ENCODE assay signal across 21 cellular contexts in the genomic region with DNA sequence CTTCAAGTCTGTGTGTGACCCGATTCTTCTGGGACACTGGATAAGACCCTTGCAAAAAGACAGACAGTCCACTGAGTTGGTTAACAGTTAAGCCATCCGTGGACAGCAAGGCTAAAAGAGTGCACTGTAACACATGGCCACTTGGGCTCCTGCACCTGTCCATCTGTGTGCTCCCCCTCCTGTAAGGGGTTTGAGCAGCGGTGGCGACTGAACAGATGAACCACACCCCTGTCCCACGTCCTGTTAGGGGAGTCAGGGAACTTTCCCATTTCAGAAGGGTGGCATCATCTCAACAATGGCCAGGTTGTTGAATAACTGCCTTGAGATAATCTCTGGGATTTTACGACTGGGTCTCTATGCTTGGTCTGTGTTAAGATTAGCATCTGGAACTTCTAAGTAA.
DNase-seq lines count a peak whose midpoint lies in the region; ATAC-seq, FAIRE-seq and TF ChIP-seq lines count a peak whose summit lies in the region.
"Had no signal": no experiment of that assay in that cellular context is flagged by ENCODE, and none has a peak within 500 bp of the region (broad histone marks: within the 10 kb centered on the region; RNA-seq: fewer than 3 reads in every experiment).

No MANE protein-coding gene starts in this region.

- intact Hi-C loops in lower lobe of right lung (cut with DNase I) = no loop called here

- no peak overlapping the region for H3K4ac ChIP-seq in H1 (replicated peaks; ENCODE audit: insufficient read length, low read depth, low read length)

- no peak overlapping the region for H3K9ac ChIP-seq in H1 (replicated peaks in 1 of 4; ENCODE audit: extremely low read depth in 1 of 4, low read depth in 3 of 4, low read length in 3 of 4)
- H3K9ac ChIP-seq: BLaER1 treated with 17β-estradiol and CSF1 and Interleukin-3, amounts not matched to agents 10 nM and 100 nM had no signal

- H3K9me3 ChIP-seq in H1 (ENCODE audit: insufficient read depth in 2 of 2, low read depth in 1 of 2, low read length in 1 of 2) (peaks cover 0 to 9% of the 10 kb centered on the region in 2 experiments; a peak in 2 of 4 replicates), lower lobe of right lung (no peaks in the 10 kb centered on the region)
- H3K9me3 ChIP-seq: A549, Caco-2 had no signal

- H3K23ac ChIP-seq in H1 (ENCODE audit: insufficient read length) = no peak overlapping the region

- no peak overlapping the region for H3K4me3 ChIP-seq in H1 (ENCODE audit: extremely low read depth in 1 of 4, insufficient read depth in 2 of 4, low read depth in 3 of 4, low read length in 4 of 4)
- no peak overlapping the region for H3K4me3 ChIP-seq in lower lobe of right lung
- H3K4me3 ChIP-seq: A549; BLaER1 treated with 17β-estradiol and CSF1 and Interleukin-3, amounts not matched to agents 10 nM and 100 nM had no signal

- H3K56ac ChIP-seq in H1 (replicated peaks; ENCODE audit: insufficient read length, low read depth, low read length) = no peak overlapping the region

- H2AK5ac ChIP-seq in H1 (ENCODE audit: low read depth, low read length) = no peak overlapping the region

- no peak overlapping the region for H4K8ac ChIP-seq in H1 (ENCODE audit: extremely low read depth, insufficient read depth, low read length)

- no peaks in the 10 kb centered on the region for H3K23me2 ChIP-seq in H1 (ENCODE audit: low read depth, low read length)

- TF ChIP-seq EP300 in H1 (IDR thresholded peaks at IDR 0.05; ENCODE audit: borderline replicate concordance in 1 of 2, low read depth in 2 of 2, low read length in 2 of 2) = no peak

- H4K91ac ChIP-seq in H1 (replicated peaks; ENCODE audit: insufficient read length, low read length) = no peak overlapping the region

- H3K18ac ChIP-seq in H1 (ENCODE audit: extremely low read depth, low read length) = no peak overlapping the region

- peak overlapping the region in 1 of 2 experiments; percentile 30; a peak in 1 of 4 replicates for H3K4me2 ChIP-seq in H1 (ENCODE audit: insufficient read depth in 1 of 2, low read depth in 2 of 2, low read length in 2 of 2)
- H3K4me2 ChIP-seq: A549; BLaER1 treated with 17β-estradiol and CSF1 and Interleukin-3, amounts not matched to agents 10 nM and 100 nM had no signal

- FAIRE-seq in H1 (lab: Jason Lieb, UNC) = no peak
- FAIRE-seq: A549, D721Med, G401.6, GM12891 had no signal

- H4K5ac ChIP-seq in H1 (ENCODE audit: insufficient read length, low read depth, low read length) = no peak overlapping the region

- H3K4me1 ChIP-seq in H1 (replicated peaks in 1 of 4; ENCODE audit: control insufficient read depth in 3 of 4, insufficient read depth in 4 of 4, low read length in 3 of 4) (peaks cover 0 to 7% (median 0%) of the 10 kb centered on the region in 4 experiments; a peak in 2 of 7 replicates), lower lobe of right lung (no peaks in the 10 kb centered on the region)
- H3K4me1 ChIP-seq: A549; BLaER1 treated with 17β-estradiol and CSF1 and Interleukin-3, amounts not matched to agents 10 nM and 100 nM; Caco-2 had no signal

- no peak overlapping the region for H3K27ac ChIP-seq in H1 (ENCODE audit: low read depth, low read length)
- H3K27ac ChIP-seq in lower lobe of right lung = no peak overlapping the region
- H3K27ac ChIP-seq: 22Rv1; A549; BLaER1 treated with 17β-estradiol and CSF1 and Interleukin-3, amounts not matched to agents 10 nM and 100 nM; C4-2B had no signal

- CTCF ChIA-PET in H1 (lab: Charles Lee; ENCODE audit: partially characterized antibody) = interaction anchor here (0.9 kb wide), 1 partner anchor 22 kb away, joined by 3 read pairs; no protein-coding TSS in a partner anchor

- H3K36me3 ChIP-seq in H1 (ENCODE audit: control insufficient read depth in 2 of 4, insufficient read depth in 4 of 4, low read length in 3 of 4) (peaks cover 0 to 2% (median 0%) of the 10 kb centered on the region in 4 experiments; a peak in 1 of 8 replicates), lower lobe of right lung (no peaks in the 10 kb centered on the region)
- H3K36me3 ChIP-seq: BLaER1 treated with 17β-estradiol and CSF1 and Interleukin-3, amounts not matched to agents 10 nM and 100 nM had no signal

- H2BK20ac ChIP-seq in H1 (ENCODE audit: low read length) = no peak overlapping the region

- H4K20me1 ChIP-seq in H1 (replicated peaks in 1 of 2; ENCODE audit: control insufficient read depth in 1 of 2, insufficient read depth in 2 of 2, low read length in 2 of 2) = no peaks in the 10 kb centered on the region
- H4K20me1 ChIP-seq: BLaER1 treated with 17β-estradiol and CSF1 and Interleukin-3, amounts not matched to agents 10 nM and 100 nM had no signal

- H2BK12ac ChIP-seq in H1 (ENCODE audit: low read depth, low read length) = no peak overlapping the region

- H3K27me3 ChIP-seq in H1 (replicated peaks in 1 of 4; ENCODE audit: control insufficient read depth in 3 of 4, extremely low read depth in 1 of 4, insufficient read depth in 3 of 4, low read length in 3 of 4) (no peaks in the 10 kb centered on the region), lower lobe of right lung (ENCODE audit: low read depth) (no peaks in the 10 kb centered on the region)
- H3K27me3 ChIP-seq: BLaER1 treated with 17β-estradiol and CSF1 and Interleukin-3, amounts not matched to agents 10 nM and 100 nM had no signal

- POLR2A ChIA-PET in H1 (lab: Charles Lee; ENCODE audit: partially characterized antibody) = no interaction called here

- peak; percentile 53 for ATAC-seq in GM18511 (IDR thresholded peaks at IDR 0.05; ENCODE audit: unreplicated experiment)
- ATAC-seq in GM21786 (IDR thresholded peaks at IDR 0.05; ENCODE audit: unreplicated experiment) = peak; percentile 88
- ATAC-seq in lower lobe of right lung = no peak
- ATAC-seq: A549; CD8-positive, alpha-beta T cell had no signal

- no peak overlapping the region for H2BK15ac ChIP-seq in H1 (ENCODE audit: low read length)

- 93% methylated on average over 6 of the region's 6 CpGs; no CpG with 5 or more reads in 1 of the 2 experiments for WGBS in H1 (ENCODE audit: extremely low coverage in 1 of 2, insufficient coverage in 1 of 2, insufficient read length in 1 of 2, insufficient replicate concordance in 2 of 2, low coverage in 1 of 2, low lambda C conversion rate in 2 of 2, missing lambda C conversion rate in 1 of 2), 2 experiments

- H3K79me2 ChIP-seq in H1 (ENCODE audit: control insufficient read depth in 1 of 2, insufficient read depth in 2 of 2, low read length in 2 of 2) = no peaks in the 10 kb centered on the region

- TF ChIP-seq RAD21 in H1 (IDR thresholded peaks at IDR 0.05 in 1 of 2, conservative IDR thresholded peaks at IDR 0.05 in 1 of 2; ENCODE audit: low read depth in 2 of 2, low read length in 2 of 2) = no peak

- no peak overlapping the region for H3K14ac ChIP-seq in H1 (ENCODE audit: insufficient read length)

- H3K79me1 ChIP-seq in H1 (ENCODE audit: low read depth, low read length) = no peaks in the 10 kb centered on the region

- no peak overlapping the region for H2BK120ac ChIP-seq in H1 (replicated peaks; ENCODE audit: low read depth, low read length)

- H2BK5ac ChIP-seq in H1 (ENCODE audit: low read depth, low read length) = no peak overlapping the region

- TF ChIP-seq POLR2A in H1 (IDR thresholded peaks at IDR 0.05; ENCODE audit: control extremely low read depth in 1 of 2, low read depth in 2 of 2, low read length in 2 of 2) = no peak

- TF ChIP-seq CTCF in H1 (IDR thresholded peaks at IDR 0.05; ENCODE audit: control extremely low read depth in 1 of 3, insufficient read depth in 1 of 3, low read depth in 1 of 3, low read length in 3 of 3) (no peak), lower lobe of right lung (IDR thresholded peaks at IDR 0.05) (no peak)

- H2AFZ ChIP-seq in H1 (ENCODE audit: low read length) = peak overlapping the region; percentile 31; the same call in 1 of the 2 replicates

- DNase-seq in H1 (ENCODE audit: low read depth in 1 of 2, low spot score in 2 of 2) = no peak
- DNase-seq in left kidney (ENCODE audit: low read depth, low spot score) = peak; percentile 3
- no peak for DNase-seq in H4 (ENCODE audit: low spot score)
- no peak for DNase-seq in activated CD8-positive, alpha-beta memory T cell treated with anti-CD3 and anti-CD28 coated beads, Interleukin-2, amount 50 U/mL, for 48 hours
- DNase-seq in lower lobe of right lung = no peak
- DNase-seq: AML-193; Caco-2; Calu3; CD4-positive, alpha-beta T cell; CD8-positive, alpha-beta T cell; DMS79 treated with DMSO at 0.1 percent for 48 hours; GF-D8 had no signal

TF ChIP-seq in H1, 55 proteins besides CTCF, POLR2A, EP300 and RAD21:
- no peak for TF ChIP-seq GABPA (IDR thresholded peaks at IDR 0.05; ENCODE audit: borderline replicate concordance, insufficient read depth, low read length)
- TF ChIP-seq KDM4A (IDR thresholded peaks at IDR 0.05; ENCODE audit: low read depth, low read length, severe bottlenecking) = no peak
- TF ChIP-seq SP2 (IDR thresholded peaks at IDR 0.05; ENCODE audit: low read length) = no peak

Comparison
In these comparisons a context has a peak if more than half of its experiments do, and no peak if none do; other contexts are left out.
1. ATAC-seq: peak in GM18511 (single experiment) and GM21786 (single experiment); none in lower lobe of right lung (0 of 2).